1 cellular context compared by ENCODE assay signal in the genomic region with DNA sequence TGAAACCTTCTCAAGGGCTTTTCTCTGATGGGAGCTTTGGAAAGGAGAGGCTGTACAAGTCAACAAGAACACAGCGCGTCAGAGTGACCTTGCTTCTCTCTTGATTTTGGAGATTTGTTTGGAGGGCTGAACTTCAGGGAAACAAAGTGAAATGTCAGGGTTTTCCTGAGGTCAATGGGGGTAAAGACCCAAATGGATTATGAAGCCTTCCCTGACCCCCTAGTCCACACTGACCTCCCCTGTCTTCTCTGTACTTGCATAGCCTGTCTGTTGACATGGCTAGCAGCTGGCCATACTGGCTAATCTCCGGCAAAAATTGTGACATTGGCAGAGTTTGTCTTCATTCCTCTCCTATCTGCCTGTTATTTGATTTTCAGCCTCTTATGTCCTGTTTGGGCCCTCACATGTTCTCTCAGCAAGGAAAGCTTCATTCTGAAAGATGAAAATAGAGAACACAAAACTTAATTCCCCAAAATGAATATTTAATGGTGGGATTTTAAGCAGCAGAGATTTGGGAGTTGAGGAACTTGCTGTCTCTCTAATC.
A peak's percentile ranks its signal among the peaks of the same experiment; 100 is the strongest.
TF ChIP-seq lines count a peak whose summit lies in the region.

No MANE protein-coding gene starts in this region.

TF ChIP-seq in HepG2, 621 proteins besides CTCF, POLR2A, EP300 and RAD21 (continued from another document and continues in another):
- TF ChIP-seq ZNF318 (CRISPR knock-in tag; IDR thresholded peaks at IDR 0.05) (no peak), BRCA1 (CRISPR knock-in tag; IDR thresholded peaks at IDR 0.05) (0 out of 2 replicates have a peak, but pooled peaks have one; percentile 50), YY1 (IDR thresholded peaks at IDR 0.05; ENCODE audit: insufficient read depth, insufficient replicate concordance, low read depth, low read length) (no peak), ZNF512 (CRISPR knock-in tag; IDR thresholded peaks at IDR 0.05) (no peak), FOXO1 (CRISPR knock-in tag; IDR thresholded peaks at IDR 0.05) (peak; percentile 74; the same call in 1 of the 2 replicates), ZNF577 (CRISPR knock-in tag; IDR thresholded peaks at IDR 0.05; ENCODE audit: borderline replicate concordance, low read depth) (no peak), ZNF607 (CRISPR knock-in tag; IDR thresholded peaks at IDR 0.05; ENCODE audit: borderline replicate concordance) (no peak), CEBPB (IDR thresholded peaks at IDR 0.05; ENCODE audit: borderline replicate concordance, low read depth, low read length) (peak; percentile 67; the same call in 1 of the 2 replicates), KDM6A (CRISPR knock-in tag; IDR thresholded peaks at IDR 0.05; ENCODE audit: low read depth) (0 out of 2 replicates have a peak, but pooled peaks have one; percentile 13), SKI (IDR thresholded peaks at IDR 0.05; ENCODE audit: partially characterized antibody) (peak; percentile 55), TARDBP (CRISPR knock-in tag; IDR thresholded peaks at IDR 0.05) (peak; percentile 77; the same call in 1 of the 2 replicates), TEAD3 (CRISPR knock-in tag; optimal IDR thresholded peaks at IDR 0.05; ENCODE audit: borderline replicate concordance) (peak; percentile 64), ATF1 (CRISPR knock-in tag; IDR thresholded peaks at IDR 0.05) (peak; percentile 64), ZNF121 (CRISPR knock-in tag; IDR thresholded peaks at IDR 0.05) (no peak), ZNF274 (CRISPR knock-in tag; IDR thresholded peaks at IDR 0.05) (no peak), ZNF790 (CRISPR knock-in tag; IDR thresholded peaks at IDR 0.05; ENCODE audit: borderline replicate concordance) (0 out of 2 replicates have a peak, but pooled peaks have one; percentile 33), ZNF503 (CRISPR knock-in tag; IDR thresholded peaks at IDR 0.05) (0 out of 2 replicates have a peak, but pooled peaks have one; percentile 25), ZSCAN9 (CRISPR knock-in tag; IDR thresholded peaks at IDR 0.05; ENCODE audit: borderline replicate concordance) (peak; percentile 19; the same call in 1 of the 2 replicates), SOX13 (IDR thresholded peaks at IDR 0.05) (peak; percentile 16; the same call in 1 of the 2 replicates), SOX13 (CRISPR knock-in tag; conservative IDR thresholded peaks at IDR 0.05 in 1 of 2, IDR thresholded peaks at IDR 0.05 in 1 of 2) (peak in 1 of 2 experiments; percentile 71; a peak in 2 of 4 replicates)
- TF ChIP-seq, protein P1, sequence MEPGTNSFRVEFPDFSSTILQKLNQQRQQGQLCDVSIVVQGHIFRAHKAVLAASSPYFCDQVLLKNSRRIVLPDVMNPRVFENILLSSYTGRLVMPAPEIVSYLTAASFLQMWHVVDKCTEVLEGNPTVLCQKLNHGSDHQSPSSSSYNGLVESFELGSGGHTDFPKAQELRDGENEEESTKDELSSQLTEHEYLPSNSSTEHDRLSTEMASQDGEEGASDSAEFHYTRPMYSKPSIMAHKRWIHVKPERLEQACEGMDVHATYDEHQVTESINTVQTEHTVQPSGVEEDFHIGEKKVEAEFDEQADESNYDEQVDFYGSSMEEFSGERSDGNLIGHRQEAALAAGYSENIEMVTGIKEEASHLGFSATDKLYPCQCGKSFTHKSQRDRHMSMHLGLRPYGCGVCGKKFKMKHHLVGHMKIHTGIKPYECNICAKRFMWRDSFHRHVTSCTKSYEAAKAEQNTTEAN (CRISPR knock-in tag; conservative IDR thresholded peaks at IDR 0.05), result 0 out of 2 replicates have a peak, but pooled peaks have one; percentile 56
- TF ChIP-seq, protein P2, sequence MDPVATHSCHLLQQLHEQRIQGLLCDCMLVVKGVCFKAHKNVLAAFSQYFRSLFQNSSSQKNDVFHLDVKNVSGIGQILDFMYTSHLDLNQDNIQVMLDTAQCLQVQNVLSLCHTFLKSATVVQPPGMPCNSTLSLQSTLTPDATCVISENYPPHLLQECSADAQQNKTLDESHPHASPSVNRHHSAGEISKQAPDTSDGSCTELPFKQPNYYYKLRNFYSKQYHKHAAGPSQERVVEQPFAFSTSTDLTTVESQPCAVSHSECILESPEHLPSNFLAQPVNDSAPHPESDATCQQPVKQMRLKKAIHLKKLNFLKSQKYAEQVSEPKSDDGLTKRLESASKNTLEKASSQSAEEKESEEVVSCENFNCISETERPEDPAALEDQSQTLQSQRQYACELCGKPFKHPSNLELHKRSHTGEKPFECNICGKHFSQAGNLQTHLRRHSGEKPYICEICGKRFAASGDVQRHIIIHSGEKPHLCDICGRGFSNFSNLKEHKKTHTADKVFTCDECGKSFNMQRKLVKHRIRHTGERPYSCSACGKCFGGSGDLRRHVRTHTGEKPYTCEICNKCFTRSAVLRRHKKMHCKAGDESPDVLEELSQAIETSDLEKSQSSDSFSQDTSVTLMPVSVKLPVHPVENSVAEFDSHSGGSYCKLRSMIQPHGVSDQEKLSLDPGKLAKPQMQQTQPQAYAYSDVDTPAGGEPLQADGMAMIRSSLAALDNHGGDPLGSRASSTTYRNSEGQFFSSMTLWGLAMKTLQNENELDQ (CRISPR knock-in tag; IDR thresholded peaks at IDR 0.05; ENCODE audit: borderline replicate concordance), result no peak
- TF ChIP-seq, protein P3, sequence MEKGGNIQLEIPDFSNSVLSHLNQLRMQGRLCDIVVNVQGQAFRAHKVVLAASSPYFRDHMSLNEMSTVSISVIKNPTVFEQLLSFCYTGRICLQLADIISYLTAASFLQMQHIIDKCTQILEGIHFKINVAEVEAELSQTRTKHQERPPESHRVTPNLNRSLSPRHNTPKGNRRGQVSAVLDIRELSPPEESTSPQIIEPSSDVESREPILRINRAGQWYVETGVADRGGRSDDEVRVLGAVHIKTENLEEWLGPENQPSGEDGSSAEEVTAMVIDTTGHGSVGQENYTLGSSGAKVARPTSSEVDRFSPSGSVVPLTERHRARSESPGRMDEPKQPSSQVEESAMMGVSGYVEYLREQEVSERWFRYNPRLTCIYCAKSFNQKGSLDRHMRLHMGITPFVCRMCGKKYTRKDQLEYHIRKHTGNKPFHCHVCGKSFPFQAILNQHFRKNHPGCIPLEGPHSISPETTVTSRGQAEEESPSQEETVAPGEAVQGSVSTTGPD (CRISPR knock-in tag; IDR thresholded peaks at IDR 0.05), result peak; percentile 97
- TF ChIP-seq, protein P4, sequence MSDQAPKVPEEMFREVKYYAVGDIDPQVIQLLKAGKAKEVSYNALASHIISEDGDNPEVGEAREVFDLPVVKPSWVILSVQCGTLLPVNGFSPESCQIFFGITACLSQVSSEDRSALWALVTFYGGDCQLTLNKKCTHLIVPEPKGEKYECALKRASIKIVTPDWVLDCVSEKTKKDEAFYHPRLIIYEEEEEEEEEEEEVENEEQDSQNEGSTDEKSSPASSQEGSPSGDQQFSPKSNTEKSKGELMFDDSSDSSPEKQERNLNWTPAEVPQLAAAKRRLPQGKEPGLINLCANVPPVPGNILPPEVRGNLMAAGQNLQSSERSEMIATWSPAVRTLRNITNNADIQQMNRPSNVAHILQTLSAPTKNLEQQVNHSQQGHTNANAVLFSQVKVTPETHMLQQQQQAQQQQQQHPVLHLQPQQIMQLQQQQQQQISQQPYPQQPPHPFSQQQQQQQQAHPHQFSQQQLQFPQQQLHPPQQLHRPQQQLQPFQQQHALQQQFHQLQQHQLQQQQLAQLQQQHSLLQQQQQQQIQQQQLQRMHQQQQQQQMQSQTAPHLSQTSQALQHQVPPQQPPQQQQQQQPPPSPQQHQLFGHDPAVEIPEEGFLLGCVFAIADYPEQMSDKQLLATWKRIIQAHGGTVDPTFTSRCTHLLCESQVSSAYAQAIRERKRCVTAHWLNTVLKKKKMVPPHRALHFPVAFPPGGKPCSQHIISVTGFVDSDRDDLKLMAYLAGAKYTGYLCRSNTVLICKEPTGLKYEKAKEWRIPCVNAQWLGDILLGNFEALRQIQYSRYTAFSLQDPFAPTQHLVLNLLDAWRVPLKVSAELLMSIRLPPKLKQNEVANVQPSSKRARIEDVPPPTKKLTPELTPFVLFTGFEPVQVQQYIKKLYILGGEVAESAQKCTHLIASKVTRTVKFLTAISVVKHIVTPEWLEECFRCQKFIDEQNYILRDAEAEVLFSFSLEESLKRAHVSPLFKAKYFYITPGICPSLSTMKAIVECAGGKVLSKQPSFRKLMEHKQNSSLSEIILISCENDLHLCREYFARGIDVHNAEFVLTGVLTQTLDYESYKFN (CRISPR knock-in tag; conservative IDR thresholded peaks at IDR 0.05), result 0 out of 2 replicates have a peak, but pooled peaks have one; percentile 38
- TF ChIP-seq, protein P5, sequence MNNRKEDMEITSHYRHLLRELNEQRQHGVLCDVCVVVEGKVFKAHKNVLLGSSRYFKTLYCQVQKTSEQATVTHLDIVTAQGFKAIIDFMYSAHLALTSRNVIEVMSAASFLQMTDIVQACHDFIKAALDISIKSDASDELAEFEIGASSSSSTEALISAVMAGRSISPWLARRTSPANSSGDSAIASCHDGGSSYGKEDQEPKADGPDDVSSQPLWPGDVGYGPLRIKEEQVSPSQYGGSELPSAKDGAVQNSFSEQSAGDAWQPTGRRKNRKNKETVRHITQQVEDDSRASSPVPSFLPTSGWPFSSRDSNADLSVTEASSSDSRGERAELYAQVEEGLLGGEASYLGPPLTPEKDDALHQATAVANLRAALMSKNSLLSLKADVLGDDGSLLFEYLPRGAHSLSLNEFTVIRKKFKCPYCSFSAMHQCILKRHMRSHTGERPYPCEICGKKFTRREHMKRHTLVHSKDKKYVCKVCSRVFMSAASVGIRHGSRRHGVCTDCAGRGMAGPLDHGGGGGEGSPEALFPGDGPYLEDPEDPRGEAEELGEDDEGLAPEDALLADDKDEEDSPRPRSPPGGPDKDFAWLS (CRISPR knock-in tag; IDR thresholded peaks at IDR 0.05; ENCODE audit: borderline replicate concordance), result peak; percentile 98; the same call in 1 of the 2 replicates
